9 cellular contexts compared by ENCODE assay signal in the genomic region with DNA sequence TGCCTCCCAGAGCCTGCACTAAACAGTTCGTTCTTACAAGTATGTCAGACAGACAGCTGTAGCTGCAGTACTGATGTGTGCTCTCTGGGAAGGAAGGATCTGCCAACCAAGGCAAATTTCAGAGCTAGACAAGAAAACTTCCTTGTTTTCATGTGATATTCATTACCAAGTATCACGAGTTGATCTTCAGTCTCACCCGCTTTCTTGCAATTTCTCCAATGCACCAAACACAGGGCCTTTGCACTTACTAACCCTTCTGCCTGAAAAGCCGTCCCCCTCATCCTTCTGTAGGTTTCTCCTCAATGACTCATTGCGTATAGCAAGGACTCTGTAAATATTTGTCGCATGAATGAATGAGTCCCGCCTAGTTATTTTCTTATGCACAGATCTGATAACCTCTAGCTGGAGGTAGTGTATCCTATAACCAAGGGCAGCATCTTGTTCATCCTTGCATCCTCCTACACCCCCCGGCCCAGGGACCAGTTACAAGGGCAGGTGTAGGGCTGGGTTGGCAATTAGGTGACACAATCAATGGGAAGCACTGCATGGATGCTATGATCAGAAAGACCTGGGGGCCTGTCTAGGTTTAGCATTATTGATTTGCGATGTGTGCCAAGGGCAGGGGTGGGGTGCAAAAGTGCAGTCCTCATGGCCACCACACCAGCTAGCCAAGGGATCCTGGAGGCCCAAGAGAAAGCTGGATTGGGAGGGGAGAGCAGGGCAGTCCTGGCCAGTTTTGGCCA. TPM values are rescaled to one million over a fixed set of nuclear protein-coding genes. Genes with fewer than 3 reads are reported as not detected.
DNase-seq lines count a peak whose midpoint lies in the region; ATAC-seq and TF ChIP-seq lines count a peak whose summit lies in the region.
"Had no signal": no experiment of that assay in that cellular context is flagged by ENCODE, and none has a peak within 500 bp of the region (broad histone marks: within the 10 kb centered on the region; RNA-seq: fewer than 3 reads in every experiment).

No MANE protein-coding gene starts in this region.

- peak; percentile 89 for ATAC-seq in Panc1
- ATAC-seq in GM18867 (IDR thresholded peaks at IDR 0.05; ENCODE audit: unreplicated experiment) = no peak
- ATAC-seq in GM18505 (IDR thresholded peaks at IDR 0.05; ENCODE audit: unreplicated experiment) = no peak

- no peak for DNase-seq in GM12864 (ENCODE audit: low read depth)
- DNase-seq in Panc1 (ENCODE audit: low read depth, low spot score) = no peak
- no peak for DNase-seq in fibroblast of pulmonary artery (ENCODE audit: low read depth)
- DNase-seq in NCI-H446 treated with DMSO at 0.1 percent for 48 hours (lab: John Stamatoyannopoulos, UW) = no peak

- no TSS peak for BruUV-seq in Panc1 (replicated peaks; lab: Mats Ljungman, UMichigan)

- CTCF ChIA-PET in Panc1 (lab: Charles Lee) = interaction anchor here (0.6 to 1.1 kb wide), 4 partner anchors 15 to 175 kb away, joined by 3 to 4 read pairs (median 3); no protein-coding TSS in a partner anchor

- no peaks in the 10 kb centered on the region for H3K27me3 ChIP-seq in Panc1 (ENCODE audit: control insufficient read depth, insufficient read depth, low read length)
- H3K27me3 ChIP-seq in skeletal muscle tissue (ENCODE audit: control insufficient read depth in 3 of 3, insufficient read depth in 3 of 3, low read length in 3 of 3) = peaks cover 0 to 19% (median 6%) of the 10 kb centered on the region in 3 donors

- no peak for TF ChIP-seq CTCF in GM12864 (IDR thresholded peaks at IDR 0.05; ENCODE audit: low read depth, low read length, missing control alignments)
- no peak for TF ChIP-seq CTCF in Panc1 (IDR thresholded peaks at IDR 0.05)
- no peak for TF ChIP-seq CTCF in fibroblast of pulmonary artery (IDR thresholded peaks at IDR 0.05; ENCODE audit: low read length, missing control alignments)

- H3K36me3 ChIP-seq in Panc1 (ENCODE audit: control insufficient read depth, insufficient read depth, low read length) (no peaks in the 10 kb centered on the region; the same call in 1 of the 2 replicates), skeletal muscle tissue (ENCODE audit: control insufficient read depth in 3 of 3, insufficient read depth in 3 of 3, low read length in 3 of 3) (no peaks in the 10 kb centered on the region)

- TF ChIP-seq POLR2A in GM18505 (IDR thresholded peaks at IDR 0.05; ENCODE audit: borderline replicate concordance, extremely low read depth, insufficient read depth, insufficient read length) = no peak

- H3K4me1 ChIP-seq in Panc1 (ENCODE audit: control insufficient read depth, insufficient read depth, low read length) (peaks cover 26% of the 10 kb centered on the region), skeletal muscle tissue (ENCODE audit: control insufficient read depth in 3 of 3, insufficient read depth in 3 of 3, low read length in 3 of 3) (peaks cover 3 to 26% (median 15%) of the 10 kb centered on the region in 3 donors)

- H3K27ac ChIP-seq in Panc1 (ENCODE audit: low read length) = peak overlapping the region; percentile 70
- H3K27ac ChIP-seq in skeletal muscle tissue (ENCODE audit: low read depth, low read length) = peak overlapping the region; percentile 62
- H3K27ac ChIP-seq: HL-60, PC-9 had no signal

- intact Hi-C loops in Panc1 (cut with micrococcal nuclease; ENCODE audit: unreplicated experiment) = no loop called here

- H3K9me3 ChIP-seq in Panc1 (ENCODE audit: control insufficient read depth, insufficient read depth, low read depth, low read length) = no peaks in the 10 kb centered on the region
- H3K9me3 ChIP-seq in skeletal muscle tissue (ENCODE audit: control insufficient read depth in 3 of 3, low read length in 3 of 3) = no peaks in the 10 kb centered on the region

- peak overlapping the region in 1 of 3 donors; percentile 42 for H3K9ac ChIP-seq in skeletal muscle tissue (ENCODE audit: low read depth in 1 of 3, low read length in 3 of 3)

- POLR2A ChIA-PET in Panc1 (lab: Charles Lee) = interaction anchor here (0.5 kb wide), 1 partner anchor 362 kb away, joined by 13 read pairs; no protein-coding TSS in a partner anchor

- H3K4me3 ChIP-seq in GM12864 (ENCODE audit: low read depth, low read length) (peak overlapping the region; percentile 77), Panc1 (ENCODE audit: low read depth in 2 of 2, low read length in 2 of 2) (peak overlapping the region; percentile 55 to 61; a peak in 3 of 4 replicates), fibroblast of pulmonary artery (replicated peaks; ENCODE audit: low read depth, low read length) (peak overlapping the region; percentile 93), skeletal muscle tissue (ENCODE audit: low read length in 3 of 3) (no peak overlapping the region)
- H3K4me3 ChIP-seq: PC-9 had no signal

- in situ Hi-C loops in Panc1 (cut with HindIII; ENCODE audit: low pct_unique_long_range_greater_than_20kb, low sequenced_read_pairs) = no loop called here

RNA-seq across cellular contexts. Expression of gene GPR157, which starts 51.3 kb away (rescaled TPM):
- total RNA-seq in Panc1 (2021; ENCODE audit: unreplicated experiment) (19.8 TPM), skeletal muscle tissue (2.6 TPM)
- polyA plus RNA-seq in Panc1 (2012; ENCODE audit: insufficient read length) = 33.9 TPM

RNA-seq across cellular contexts. Expression of gene H6PD, which starts 54.3 kb away (rescaled TPM):
- total RNA-seq in Panc1 (2021; ENCODE audit: unreplicated experiment) (23.5 TPM), skeletal muscle tissue (24.5 TPM)
- polyA plus RNA-seq in Panc1 (2012; ENCODE audit: insufficient read length) = 17.7 TPM

Comparison
In these comparisons a context has a peak if more than half of its experiments do, and no peak if none do; other contexts are left out.
1. H3K4me3 ChIP-seq: peak in GM12864 (single experiment), Panc1 (2 of 2) and fibroblast of pulmonary artery (single experiment); none in skeletal muscle tissue (0 of 3).